Comparison of ENCODE assay signal across 1 cellular context in the genomic region with DNA sequence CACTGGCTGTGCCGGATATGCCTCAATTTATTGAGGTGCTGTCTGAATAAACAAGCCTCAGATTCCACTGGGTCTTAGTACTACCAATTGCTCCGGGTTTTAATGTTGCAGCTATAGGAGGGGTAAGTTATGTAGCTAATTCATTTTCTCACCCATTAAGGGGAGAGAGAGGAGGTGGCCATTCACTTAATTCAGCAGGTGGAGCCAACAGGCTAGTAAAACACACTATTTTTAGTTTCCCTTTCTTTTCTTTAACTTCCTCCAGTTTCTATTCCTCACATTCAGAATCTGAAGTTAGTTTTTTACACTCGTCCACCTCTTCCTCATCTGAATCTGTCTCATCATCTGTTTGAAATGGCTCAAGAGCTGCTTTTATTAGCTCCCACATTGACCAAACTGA.
TF ChIP-seq lines count a peak whose summit lies in the region.

No MANE protein-coding gene starts in this region.

TF ChIP-seq in SK-N-SH, 30 proteins besides CTCF, POLR2A, EP300 and RAD21 (continued from another document):
- TF ChIP-seq, protein P1, sequence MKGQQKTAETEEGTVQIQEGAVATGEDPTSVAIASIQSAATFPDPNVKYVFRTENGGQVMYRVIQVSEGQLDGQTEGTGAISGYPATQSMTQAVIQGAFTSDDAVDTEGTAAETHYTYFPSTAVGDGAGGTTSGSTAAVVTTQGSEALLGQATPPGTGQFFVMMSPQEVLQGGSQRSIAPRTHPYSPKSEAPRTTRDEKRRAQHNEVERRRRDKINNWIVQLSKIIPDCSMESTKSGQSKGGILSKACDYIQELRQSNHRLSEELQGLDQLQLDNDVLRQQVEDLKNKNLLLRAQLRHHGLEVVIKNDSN (IDR thresholded peaks at IDR 0.05; ENCODE audit: borderline replicate concordance, low read depth): no peak
- TF ChIP-seq NFIC (IDR thresholded peaks at IDR 0.05; ENCODE audit: borderline replicate concordance): no peak
